8 cellular contexts compared by ENCODE assay signal in genomic region chr1:85240174-85240601, GRCh38. TPM values are rescaled to one million over a fixed set of nuclear protein-coding genes. Genes with fewer than 3 reads are reported as not detected.
DNase-seq lines count a peak whose midpoint lies in the region; ATAC-seq and TF ChIP-seq lines count a peak whose summit lies in the region.

No MANE protein-coding gene starts in this region.

- H3K9ac ChIP-seq in neural progenitor cell, result no peak overlapping the region

- DNase-seq in activated T-cell treated with anti-CD3 and anti-CD28 coated beads, Interleukin-2, amount 50 U/mL, for 72 hours, result peak in 1 of 2 donors; percentile 11
- DNase-seq in activated T-cell treated with anti-CD3 and anti-CD28 coated beads, Interleukin-2, amount 50 U/mL, for 48 hours, result no peak
- DNase-seq in NCI-H2029 (lab: John Stamatoyannopoulos, UW), result peak; percentile 6
- DNase-seq in cardiac fibroblast (ENCODE audit: low read depth in 2 of 2), result peak; percentile 29 to 67
- peak; percentile 41 for DNase-seq in neural progenitor cell (ENCODE audit: low spot score)
- no peak for DNase-seq in endothelial cell (ENCODE audit: low spot score)
- DNase-seq in AG08396 (ENCODE audit: low spot score), result no peak

- H3K4me1 ChIP-seq in neural progenitor cell, result peaks cover 36% of the 10 kb centered on the region

- no peaks in the 10 kb centered on the region for H3K27me3 Mint-ChIP-seq in activated T-cell treated with anti-CD3 and anti-CD28 coated beads, Interleukin-2, amount 50 U/mL, for 72 hours (ENCODE audit: low read depth)
- H3K27me3 Mint-ChIP-seq in neural progenitor cell (ENCODE audit: insufficient read depth, low read depth) (no peaks in the 10 kb centered on the region), endothelial cell (ENCODE audit: unreplicated experiment) (no peaks in the 10 kb centered on the region)

- peak; percentile 1 for TF ChIP-seq CTCF in cardiac fibroblast (IDR thresholded peaks at IDR 0.05; ENCODE audit: low read depth, low read length)
- peak; percentile 18 for TF ChIP-seq CTCF in neural progenitor cell (IDR thresholded peaks at IDR 0.05)
- no peak for TF ChIP-seq CTCF in endothelial cell (IDR thresholded peaks at IDR 0.05; ENCODE audit: unreplicated experiment)

- no peaks in the 10 kb centered on the region for H3K9me3 ChIP-seq in neural progenitor cell (ENCODE audit: low read depth)

- H3K36me3 ChIP-seq in neural progenitor cell, result no peaks in the 10 kb centered on the region

- H3K79me2 ChIP-seq in neural progenitor cell (ENCODE audit: low read depth), result no peaks in the 10 kb centered on the region

- peak overlapping the region; percentile 9 for H3K4me2 ChIP-seq in neural progenitor cell

- no peak overlapping the region for H3K4me3 ChIP-seq in cardiac fibroblast (replicated peaks in 1 of 2; ENCODE audit: low read depth in 2 of 2, low read length in 2 of 2)
- H3K4me3 ChIP-seq in neural progenitor cell, result no peak overlapping the region

- H3K27ac ChIP-seq in neural progenitor cell, result peak overlapping the region; percentile 50

- no peaks in the 10 kb centered on the region for H3K27me3 ChIP-seq in neural progenitor cell

- peak overlapping the region; percentile 33 for H3K27ac Mint-ChIP-seq in activated T-cell treated with anti-CD3 and anti-CD28 coated beads, Interleukin-2, amount 50 U/mL, for 72 hours
- no peak overlapping the region for H3K27ac Mint-ChIP-seq in neural progenitor cell
- no peak overlapping the region for H3K27ac Mint-ChIP-seq in endothelial cell (ENCODE audit: unreplicated experiment)

- peaks cover 14% of the 10 kb centered on the region for H3K4me1 Mint-ChIP-seq in activated T-cell treated with anti-CD3 and anti-CD28 coated beads, Interleukin-2, amount 50 U/mL, for 72 hours (ENCODE audit: low read depth)
- H3K4me1 Mint-ChIP-seq in neural progenitor cell (peaks cover 7% of the 10 kb centered on the region), endothelial cell (ENCODE audit: unreplicated experiment) (peaks cover 12% of the 10 kb centered on the region)

- H4K20me1 ChIP-seq in neural progenitor cell (ENCODE audit: low read depth), result no peaks in the 10 kb centered on the region

- H2AFZ ChIP-seq in neural progenitor cell (replicated peaks), result peak overlapping the region; percentile 79

- peak; percentile 72 to 73 for ATAC-seq in activated T-cell treated with anti-CD3 and anti-CD28 coated beads, Interleukin-2, amount 50 U/mL, for 72 hours (replicated peaks in 1 of 2)
- ATAC-seq in GM18519 (IDR thresholded peaks at IDR 0.05; ENCODE audit: low FRiP score, unreplicated experiment), result no peak

- H3K36me3 Mint-ChIP-seq in activated T-cell treated with anti-CD3 and anti-CD28 coated beads, Interleukin-2, amount 50 U/mL, for 72 hours (ENCODE audit: insufficient read depth in 2 of 2), result no peaks in the 10 kb centered on the region
- H3K36me3 Mint-ChIP-seq in neural progenitor cell (no peaks in the 10 kb centered on the region), endothelial cell (ENCODE audit: low read depth, unreplicated experiment) (no peaks in the 10 kb centered on the region)

- H3F3A ChIP-seq in neural progenitor cell (ENCODE audit: low read depth), result peaks cover 35% of the 10 kb centered on the region

- no peaks in the 10 kb centered on the region for H3K9me3 Mint-ChIP-seq in activated T-cell treated with anti-CD3 and anti-CD28 coated beads, Interleukin-2, amount 50 U/mL, for 72 hours
- no peaks in the 10 kb centered on the region for H3K9me3 Mint-ChIP-seq in neural progenitor cell
- no peaks in the 10 kb centered on the region for H3K9me3 Mint-ChIP-seq in endothelial cell (ENCODE audit: unreplicated experiment)

- H3K4me3 Mint-ChIP-seq in activated T-cell treated with anti-CD3 and anti-CD28 coated beads, Interleukin-2, amount 50 U/mL, for 72 hours, result no peak overlapping the region
- H3K4me3 Mint-ChIP-seq in neural progenitor cell (no peak overlapping the region), endothelial cell (ENCODE audit: unreplicated experiment) (no peak overlapping the region)

RNA-seq across cellular contexts. Expression of gene C1orf52, which starts 19.3 kb away (rescaled TPM):
- 10 to 100 TPM; 23.3 to 25.6 TPM for total RNA-seq in activated T-cell treated with anti-CD3 and anti-CD28 coated beads, Interleukin-2, amount 50 U/mL, for 72 hours
- total RNA-seq in neural progenitor cell (ENCODE audit: low replicate concordance), result 33.2 and 55.8 TPM in 2 replicates
- total RNA-seq in endothelial cell (ENCODE audit: unreplicated experiment), result 37.7 TPM

RNA-seq across cellular contexts. Expression of gene BCL10, which starts 36.2 kb away (rescaled TPM):
- total RNA-seq in activated T-cell treated with anti-CD3 and anti-CD28 coated beads, Interleukin-2, amount 50 U/mL, for 72 hours, result 10 to 100 TPM; 23.8 to 30.1 TPM
- total RNA-seq in neural progenitor cell (ENCODE audit: low replicate concordance) (17.4 and 28.2 TPM in 2 replicates), endothelial cell (ENCODE audit: unreplicated experiment) (33.6 TPM)

RNA-seq across cellular contexts. Expression of gene SYDE2, which starts 39.4 kb away (rescaled TPM):
- total RNA-seq in activated T-cell treated with anti-CD3 and anti-CD28 coated beads, Interleukin-2, amount 50 U/mL, for 72 hours, result 1 to 10 TPM; 3.4 to 4.3 TPM
- total RNA-seq in neural progenitor cell (ENCODE audit: low replicate concordance) (10.9 and 12.0 TPM in 2 replicates), endothelial cell (ENCODE audit: unreplicated experiment) (4.2 TPM)

Comparison
In these comparisons a context has a peak if more than half of its experiments do, and no peak if none do; other contexts are left out.
1. DNase-seq: peak in NCI-H2029 (single experiment), cardiac fibroblast (2 of 2) and neural progenitor cell (single experiment); none in activated T-cell treated with anti-CD3 and anti-CD28 coated beads, Interleukin-2, amount 50 U/mL, for 48 hours (0 of 2), endothelial cell (single experiment) and AG08396 (single experiment).